Comparison of ENCODE assay signal across 8 cellular contexts in genomic region chr15:55587321-55588069, GRCh38. TPM values are rescaled to one million over a fixed set of nuclear protein-coding genes. Genes with fewer than 3 reads are reported as not detected.
DNase-seq lines count a peak whose midpoint lies in the region; ATAC-seq and TF ChIP-seq lines count a peak whose summit lies in the region.

No MANE protein-coding gene starts in this region.

- peaks cover 3% of the 10 kb centered on the region for H3K36me3 ChIP-seq in WERI-Rb-1
- H3K36me3 ChIP-seq in esophagus (ENCODE audit: control insufficient read depth in 2 of 2, insufficient read depth in 2 of 2, low read length in 1 of 2), result no peaks in the 10 kb centered on the region
- H3K36me3 ChIP-seq in muscle layer of colon (ENCODE audit: insufficient read depth, low read length), result no peaks in the 10 kb centered on the region

- no peak overlapping the region for H3K9ac ChIP-seq in muscle layer of colon (ENCODE audit: low read length)

- peak; percentile 41 for ATAC-seq in HG03342 (IDR thresholded peaks at IDR 0.05; ENCODE audit: unreplicated experiment)
- ATAC-seq in HG02623 (IDR thresholded peaks at IDR 0.05; ENCODE audit: unreplicated experiment), result no peak
- ATAC-seq in HG03196 (IDR thresholded peaks at IDR 0.05; ENCODE audit: unreplicated experiment), result no peak

- H3K27me3 ChIP-seq in WERI-Rb-1 (ENCODE audit: insufficient read depth, low read depth, severe bottlenecking) (no peaks in the 10 kb centered on the region), esophagus (ENCODE audit: control insufficient read depth in 1 of 2, insufficient read depth in 2 of 2, low read length in 2 of 2) (no peaks in the 10 kb centered on the region), muscle layer of colon (ENCODE audit: control insufficient read depth in 1 of 2, insufficient read depth in 2 of 2, low read length in 2 of 2) (no peaks in the 10 kb centered on the region)

- H3K9me3 ChIP-seq in WERI-Rb-1 (ENCODE audit: severe bottlenecking) (peaks cover 5% of the 10 kb centered on the region), esophagus (ENCODE audit: control insufficient read depth in 2 of 2, insufficient read depth in 1 of 2, low read depth in 1 of 2, low read length in 1 of 2) (no peaks in the 10 kb centered on the region), muscle layer of colon (ENCODE audit: low read length) (no peaks in the 10 kb centered on the region)

- WGBS in esophagus, 2 donors, result 5 to 6% methylated on average over 63 to 65 of the region's 65 CpGs

- peak overlapping the region; percentile 91 for H3K27ac ChIP-seq in WERI-Rb-1
- peak overlapping the region; percentile 53 to 83 for H3K27ac ChIP-seq in esophagus (ENCODE audit: low read depth in 2 of 2, low read length in 1 of 2)
- H3K27ac ChIP-seq in muscle layer of colon (ENCODE audit: low read depth, low read length), result peak overlapping the region; percentile 60

- H3K4me3 ChIP-seq in WERI-Rb-1 (ENCODE audit: low read depth, low read length) (peak overlapping the region; percentile 88), esophagus (ENCODE audit: low read depth in 1 of 2, low read length in 2 of 2) (peak overlapping the region; percentile 60 to 73), muscle layer of colon (ENCODE audit: low read depth in 1 of 2, low read length in 2 of 2) (peak overlapping the region; percentile 56 to 60)

- TF ChIP-seq CTCF in WERI-Rb-1 (IDR thresholded peaks at IDR 0.05; ENCODE audit: low read depth, low read length), result no peak

- H3K4me1 ChIP-seq in esophagus (ENCODE audit: control insufficient read depth in 2 of 2, insufficient read depth in 2 of 2, low read length in 1 of 2) (no peaks in the 10 kb centered on the region), muscle layer of colon (ENCODE audit: insufficient read depth, low read length) (peaks cover 14% of the 10 kb centered on the region)

- peak; percentile 8 for DNase-seq in activated naive CD4-positive, alpha-beta T cell treated with Interleukin-2 at 50 U/mL for 16 hours
- DNase-seq in activated naive CD4-positive, alpha-beta T cell treated with anti-CD3 and anti-CD28 coated beads, Interleukin-2, amount 50 U/mL, for 16 hours, result no peak
- peak; percentile 50 for DNase-seq in WERI-Rb-1

RNA-seq across cellular contexts. Expression of gene PYGO1, which starts 0.7 kb away (rescaled TPM):
- polyA plus RNA-seq in esophagus, result under 1 TPM; 0.62 to 0.65 TPM
